25 cellular contexts compared by ENCODE assay signal in the genomic region with DNA sequence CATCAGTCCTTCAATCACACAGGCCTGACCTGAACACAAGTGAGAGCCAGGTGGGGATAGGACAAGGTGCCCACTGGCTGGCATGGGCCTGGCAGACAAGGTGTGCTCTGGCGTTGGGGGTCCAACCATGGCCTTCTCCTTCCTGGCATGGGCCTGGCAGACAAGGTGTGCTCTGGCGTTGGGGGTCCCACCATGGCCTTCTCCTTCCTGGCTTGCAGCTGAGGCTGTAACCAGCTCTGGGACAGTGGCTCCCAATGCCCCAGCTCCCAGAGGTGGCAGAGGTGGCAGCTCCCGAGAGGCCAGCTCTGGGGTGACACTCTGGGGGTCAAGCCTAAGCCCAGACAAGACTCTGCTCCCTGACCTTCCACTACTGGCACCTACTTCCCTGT.
"Had no signal": no experiment of that assay in that cellular context is flagged by ENCODE, and none has a peak within 500 bp of the region (broad histone marks: within the 10 kb centered on the region; RNA-seq: fewer than 3 reads in every experiment).

No MANE protein-coding gene starts in this region.

- DNase-seq: hypothalamus; immature natural killer cell; kidney; left colon; left lung; lower lobe of right lung; mammary epithelial cell; mesenchymal stem cell; naive B cell; nucleus accumbens; pancreas; right lobe of liver; stimulated activated CD4-positive, alpha-beta T cell treated with anti-CD3 and anti-CD28 coated beads, Interleukin-4, amount 100 ng/mL, for 24 hours; stimulated activated naive CD4-positive, alpha-beta T cell treated with Interleukin-2 at 50 U/mL for 16 hours; stimulated activated naive CD8-positive, alpha-beta T cell treated with anti-CD3 and anti-CD28 coated beads, Interleukin-15, amount 100 ng/mL, for 72 hours; substantia nigra; thyroid gland; transverse colon had no signal

- H3K4me3 ChIP-seq: left lung, lower lobe of right lung, pancreas, right atrium auricular region, right lobe of liver, skin epidermis, thyroid gland, transverse colon, upper lobe of left lung had no signal

- H3K4me3 Mint-ChIP-seq: immature natural killer cell; mesothelial cell of epicardium; naive B cell; stimulated activated effector memory CD8-positive, alpha-beta T cell treated with anti-CD3 and anti-CD28 coated beads, Interleukin-12 subunit alpha, Interleukin-12 subunit beta, amount 100 ng/mL, for 72 hours; stimulated activated naive CD8-positive, alpha-beta T cell treated with anti-CD3 and anti-CD28 coated beads, Interleukin-15, amount 100 ng/mL, for 72 hours had no signal

- ATAC-seq: left colon; left lung; lower lobe of right lung; natural killer cell treated with Interleukin-12 subunit alpha and Interleukin-12 subunit beta and Interleukin-15 and Interleukin-18, amount 100 ng/mL, for 72 hours; pancreas; right lobe of liver; stimulated activated effector memory CD8-positive, alpha-beta T cell treated with anti-CD3 and anti-CD28 coated beads, Interleukin-12 subunit alpha, Interleukin-12 subunit beta, amount 100 ng/mL, for 72 hours; stimulated activated naive CD8-positive, alpha-beta T cell treated with anti-CD3 and anti-CD28 coated beads, Interleukin-15, amount 100 ng/mL, for 72 hours had no signal

- H3K9me3 ChIP-seq: left lung, lower lobe of right lung, pancreas, right atrium auricular region, right lobe of liver, thyroid gland, transverse colon, upper lobe of left lung had no signal

- H3K9me3 Mint-ChIP-seq: immature natural killer cell; natural killer cell treated with Interleukin-12 subunit alpha and Interleukin-12 subunit beta and Interleukin-15 and Interleukin-18, amount 100 ng/mL, for 72 hours; stimulated activated effector memory CD8-positive, alpha-beta T cell treated with anti-CD3 and anti-CD28 coated beads, Interleukin-12 subunit alpha, Interleukin-12 subunit beta, amount 100 ng/mL, for 72 hours had no signal

- H3K4me1 ChIP-seq: left lung, lower lobe of right lung, pancreas, right atrium auricular region, right lobe of liver, thyroid gland, transverse colon, upper lobe of left lung had no signal

- H3K27ac ChIP-seq: left lung, lower lobe of right lung, pancreas, right atrium auricular region, right lobe of liver, skin epidermis, thyroid gland, transverse colon, upper lobe of left lung had no signal

- H3K36me3 Mint-ChIP-seq: immature natural killer cell, mesothelial cell of epicardium, naive B cell had no signal

- H3K36me3 ChIP-seq: left lung, lower lobe of right lung, pancreas, right atrium auricular region, right lobe of liver, thyroid gland, transverse colon, upper lobe of left lung had no signal

- H3K4me1 Mint-ChIP-seq: mesothelial cell of epicardium; naive B cell; stimulated activated naive CD8-positive, alpha-beta T cell treated with anti-CD3 and anti-CD28 coated beads, Interleukin-15, amount 100 ng/mL, for 72 hours had no signal

- H3K27ac Mint-ChIP-seq: immature natural killer cell; mesothelial cell of epicardium; natural killer cell treated with Interleukin-12 subunit alpha and Interleukin-12 subunit beta and Interleukin-15 and Interleukin-18, amount 100 ng/mL, for 72 hours; progenitor cell of endocrine pancreas; stimulated activated effector memory CD8-positive, alpha-beta T cell treated with anti-CD3 and anti-CD28 coated beads, Interleukin-12 subunit alpha, Interleukin-12 subunit beta, amount 100 ng/mL, for 72 hours had no signal

- H3K27me3 ChIP-seq: left lung, pancreas, right atrium auricular region, right lobe of liver, thyroid gland, transverse colon, upper lobe of left lung had no signal

- H3K27me3 Mint-ChIP-seq: stimulated activated naive CD8-positive, alpha-beta T cell treated with anti-CD3 and anti-CD28 coated beads, Interleukin-15, amount 100 ng/mL, for 72 hours had no signal
